In the genomic region with DNA sequence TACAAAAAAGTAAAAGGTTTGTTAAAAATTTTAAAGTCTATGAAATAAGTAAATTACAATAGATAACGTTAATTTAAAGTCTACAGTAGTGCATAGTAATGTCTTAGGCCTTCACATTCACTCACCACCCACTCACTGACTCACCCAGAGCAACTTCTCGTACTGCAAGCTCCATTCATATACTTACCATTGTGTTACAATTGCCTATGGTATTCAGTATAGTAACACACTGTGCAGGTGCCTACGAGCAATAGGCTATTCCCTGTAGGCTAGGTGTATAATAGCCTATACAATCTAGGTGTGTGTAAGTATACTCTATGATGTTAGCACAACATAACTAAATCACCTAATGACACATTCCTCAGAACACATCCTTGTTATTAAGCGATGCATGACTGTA, we compare ENCODE assay signal across 20 cellular contexts.
"Had no signal": no experiment of that assay in that cellular context is flagged by ENCODE, and none has a peak within 500 bp of the region (broad histone marks: within the 10 kb centered on the region; RNA-seq: fewer than 3 reads in every experiment).

No MANE protein-coding gene starts in this region.

- H3K27ac ChIP-seq: adrenal gland, left lung, sigmoid colon, testis, uterus had no signal

- H3K36me3 ChIP-seq: adrenal gland, left lung, sigmoid colon, uterus had no signal

- H3K4me1 ChIP-seq: adrenal gland, left lung, sigmoid colon, testis, uterus had no signal

- H3K27me3 ChIP-seq: adrenal gland, left lung, sigmoid colon, testis, uterus had no signal

- H3K36me3 Mint-ChIP-seq: activated naive CD8-positive, alpha-beta T cell; naive thymus-derived CD4-positive, alpha-beta T cell had no signal

- H3K27ac Mint-ChIP-seq: activated naive CD8-positive, alpha-beta T cell; activated T-helper 17 cell treated with anti-CD3 and anti-CD28 coated beads, Interleukin-2, amount 50 U/mL, for 72 hours; dendritic cell treated with granulocyte-macrophage colony-stimulating factor and Interleukin-4, amounts not matched to agents 40 ng/mL and 50 ng/mL, for 4 days; naive thymus-derived CD4-positive, alpha-beta T cell; progenitor cell of endocrine pancreas; WTC11 had no signal

- ATAC-seq: activated T-helper 17 cell treated with anti-CD3 and anti-CD28 coated beads, Interleukin-2, amount 50 U/mL, for 72 hours; left lung; naive thymus-derived CD4-positive, alpha-beta T cell; WTC11 had no signal

- H3K4me3 Mint-ChIP-seq: activated naive CD8-positive, alpha-beta T cell; activated T-helper 17 cell treated with anti-CD3 and anti-CD28 coated beads, Interleukin-2, amount 50 U/mL, for 72 hours; dendritic cell treated with granulocyte-macrophage colony-stimulating factor and Interleukin-4, amounts not matched to agents 40 ng/mL and 50 ng/mL, for 4 days; naive thymus-derived CD4-positive, alpha-beta T cell; WTC11 had no signal

- DNase-seq: activated naive CD4-positive, alpha-beta T cell; activated T-cell treated with anti-CD3 and anti-CD28 coated beads, Interleukin-2, amount 50 U/mL, for 1 hour; adrenal gland; effector CD8-positive, alpha-beta T cell; left lung; naive thymus-derived CD4-positive, alpha-beta T cell; retina; sigmoid colon; stimulated activated CD4-positive, alpha-beta T cell treated with anti-CD3 and anti-CD28 coated beads, Interleukin-4, amount 100 ng/mL, for 1 hour; stimulated activated naive CD4-positive, alpha-beta T cell; T-helper 9 cell; testis; trophoblast cell; uterus had no signal

- H3K9me3 Mint-ChIP-seq: dendritic cell treated with granulocyte-macrophage colony-stimulating factor and Interleukin-4, amounts not matched to agents 40 ng/mL and 50 ng/mL, for 4 days had no signal

- H3K4me1 Mint-ChIP-seq: activated T-helper 17 cell treated with anti-CD3 and anti-CD28 coated beads, Interleukin-2, amount 50 U/mL, for 72 hours; naive thymus-derived CD4-positive, alpha-beta T cell had no signal

- H3K9me3 ChIP-seq: adrenal gland, left lung, sigmoid colon, testis, uterus had no signal

- H3K27me3 Mint-ChIP-seq: activated naive CD8-positive, alpha-beta T cell; dendritic cell treated with granulocyte-macrophage colony-stimulating factor and Interleukin-4, amounts not matched to agents 40 ng/mL and 50 ng/mL, for 4 days; progenitor cell of endocrine pancreas had no signal

- H3K4me3 ChIP-seq: adrenal gland, left lung, lung, sigmoid colon, testis, uterus had no signal
